In the genomic region with DNA sequence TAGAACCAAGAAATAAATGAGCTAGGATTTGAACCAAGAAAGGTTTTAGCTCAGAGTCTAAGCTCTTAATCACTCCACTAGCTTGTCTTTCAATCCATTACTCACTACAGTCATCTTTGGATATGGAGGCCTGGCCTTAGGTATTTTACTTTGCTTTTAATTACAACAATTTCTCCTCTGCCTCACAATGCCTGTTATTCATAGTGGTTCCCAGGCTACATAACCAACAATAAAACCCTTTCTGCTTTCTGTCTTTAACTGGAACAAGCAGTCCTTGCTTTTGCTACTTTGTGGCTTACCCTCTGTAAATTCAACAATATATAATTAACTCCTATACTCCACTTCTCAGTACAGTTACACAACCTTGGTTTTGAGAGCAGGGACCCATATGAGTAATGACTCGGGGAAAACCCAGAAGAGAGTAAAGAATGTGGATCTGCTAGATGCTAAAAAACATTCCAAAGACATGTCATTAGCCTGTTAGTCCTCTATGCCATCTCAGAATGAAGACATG, we compare ENCODE assay signal across 8 cellular contexts.
A peak's percentile ranks its signal among the peaks of the same experiment; 100 is the strongest.
DNase-seq lines count a peak whose midpoint lies in the region; ATAC-seq and TF ChIP-seq lines count a peak whose summit lies in the region.

No MANE protein-coding gene starts in this region.

- no peaks in the 10 kb centered on the region for H3K4me1 Mint-ChIP-seq in CD8-positive, alpha-beta T cell (ENCODE audit: low read depth)

- H3K4me3 ChIP-seq in H7 (ENCODE audit: insufficient read depth, low read depth, low read length): no peak overlapping the region
- no peak overlapping the region for H3K4me3 ChIP-seq in CD8-positive, alpha-beta T cell (ENCODE audit: low read depth, low read length)

- H3K36me3 ChIP-seq in H7 (replicated peaks; ENCODE audit: control insufficient read depth, insufficient read depth, low read length): no peaks in the 10 kb centered on the region
- no peaks in the 10 kb centered on the region for H3K36me3 ChIP-seq in CD8-positive, alpha-beta T cell (ENCODE audit: insufficient read depth, low read length)

- POLR2A ChIA-PET in HEK293T (lab: Yijun Ruan, JAX): no interaction called here
- POLR2A ChIA-PET in CD8-positive, alpha-beta T cell (lab: Charles Lee): no interaction called here

- peak; percentile 16 for DNase-seq in AG09319 (ENCODE audit: extremely low read depth, low read depth)
- DNase-seq in caudate nucleus (lab: John Stamatoyannopoulos, UW): no peak
- DNase-seq in renal cortical epithelial cell (ENCODE audit: low read depth): peak; percentile 99
- no peak for DNase-seq in H7
- DNase-seq in HEK293T (ENCODE audit: extremely low spot score): no peak
- DNase-seq in CD8-positive, alpha-beta T cell: no peak

- no peaks in the 10 kb centered on the region for H3K36me3 Mint-ChIP-seq in CD8-positive, alpha-beta T cell

- no peaks in the 10 kb centered on the region; the same call in 1 of the 2 replicates for H3K27me3 ChIP-seq in H7 (ENCODE audit: control insufficient read depth, insufficient read depth, low read length)
- H3K27me3 ChIP-seq in CD8-positive, alpha-beta T cell (ENCODE audit: insufficient read depth, low read length): no peaks in the 10 kb centered on the region

- no peak for TF ChIP-seq CTCF in AG09319 (IDR thresholded peaks at IDR 0.05; ENCODE audit: low read depth, low read length)
- no peak for TF ChIP-seq CTCF in CD8-positive, alpha-beta T cell (IDR thresholded peaks at IDR 0.05)

- no peaks in the 10 kb centered on the region for H3K9me3 Mint-ChIP-seq in CD8-positive, alpha-beta T cell

- peak overlapping the region; percentile 76 for H3K27ac ChIP-seq in caudate nucleus (ENCODE audit: low read depth, low read length)
- H3K27ac ChIP-seq in CD8-positive, alpha-beta T cell (ENCODE audit: low read depth, low read length): no peak overlapping the region

- ATAC-seq in GM19463 (IDR thresholded peaks at IDR 0.05; ENCODE audit: unreplicated experiment): peak; percentile 90
- ATAC-seq in HG03520 (IDR thresholded peaks at IDR 0.05; ENCODE audit: unreplicated experiment): peak; percentile 82
- ATAC-seq in CD8-positive, alpha-beta T cell: no peak

- no peaks in the 10 kb centered on the region for H3K4me1 ChIP-seq in CD8-positive, alpha-beta T cell (ENCODE audit: insufficient read depth, low read length)

- H3K9me3 ChIP-seq in CD8-positive, alpha-beta T cell (ENCODE audit: low read length): no peaks in the 10 kb centered on the region

- CTCF ChIA-PET in HEK293T (lab: Yijun Ruan, JAX): interaction anchor here (0.5 kb wide), 1 partner anchor 22 kb away, joined by 4 read pairs; no protein-coding TSS in a partner anchor
- CTCF ChIA-PET in CD8-positive, alpha-beta T cell (lab: Charles Lee): interaction anchor here (3.3 kb wide), 1 partner anchor 252 kb away, joined by 15 read pairs; no protein-coding TSS in a partner anchor

- intact Hi-C loops in CD8-positive, alpha-beta T cell (cut with DNase I, micrococcal nuclease): no loop called here

- no peak overlapping the region for H3K4me3 Mint-ChIP-seq in CD8-positive, alpha-beta T cell

- H3K27me3 Mint-ChIP-seq in CD8-positive, alpha-beta T cell (ENCODE audit: low read depth): no peaks in the 10 kb centered on the region

- H3K27ac Mint-ChIP-seq in CD8-positive, alpha-beta T cell: no peak overlapping the region

TF ChIP-seq in HEK293T, 16 proteins besides CTCF, POLR2A, EP300 and RAD21:
- TF ChIP-seq SP1 (IDR thresholded peaks at IDR 0.05) (no peak), TARDBP (IDR thresholded peaks at IDR 0.05) (no peak), L3MBTL2 (conservative IDR thresholded peaks at IDR 0.05) (no peak), HDGF (IDR thresholded peaks at IDR 0.05; ENCODE audit: borderline replicate concordance) (no peak), FOXK2 (IDR thresholded peaks at IDR 0.05) (no peak), ELF4 (IDR thresholded peaks at IDR 0.05) (no peak), LEF1 (IDR thresholded peaks at IDR 0.05; ENCODE audit: borderline replicate concordance) (no peak)

Comparison
In these comparisons a context has a peak if more than half of its experiments do, and no peak if none do; other contexts are left out.
1. DNase-seq: peak in AG09319 (single experiment) and renal cortical epithelial cell (single experiment); none in caudate nucleus (0 of 61), H7 (single experiment), HEK293T (single experiment) and CD8-positive, alpha-beta T cell (0 of 7).